8 cellular contexts compared by ENCODE assay signal in genomic region chr7:98294798-98295382, GRCh38. TPM values are rescaled to one million over a fixed set of nuclear protein-coding genes. Genes with fewer than 3 reads are reported as not detected.
DNase-seq lines count a peak whose midpoint lies in the region; ATAC-seq and TF ChIP-seq lines count a peak whose summit lies in the region.

No MANE protein-coding gene starts in this region.

- H3K27me3 Mint-ChIP-seq in memory B cell, result no peaks in the 10 kb centered on the region

- POLR2A ChIA-PET in OCI-LY7 (lab: Charles Lee), result no interaction called here

- ATAC-seq in GM18520 (IDR thresholded peaks at IDR 0.05; ENCODE audit: unreplicated experiment) (peak; percentile 52), memory B cell (ENCODE audit: low read depth) (peak; percentile 85), GM18511 (IDR thresholded peaks at IDR 0.05; ENCODE audit: unreplicated experiment) (no peak)

- H3K4me2 ChIP-seq in BLaER1 treated with 17β-estradiol and CSF1 and Interleukin-3, amounts not matched to agents 10 nM and 100 nM, result peak overlapping the region; percentile 67 to 86 (median 76)
- H3K4me2 ChIP-seq in OCI-LY7 (ENCODE audit: low read length), result no peak overlapping the region

- CTCF ChIA-PET in OCI-LY7 (lab: Charles Lee; ENCODE audit: unreplicated experiment), result no interaction called here

- H3K4me3 Mint-ChIP-seq in memory B cell, result no peak overlapping the region

- peaks cover 2% of the 10 kb centered on the region for H3K36me3 Mint-ChIP-seq in memory B cell

- H3K36me3 ChIP-seq in BLaER1 treated with 17β-estradiol and CSF1 and Interleukin-3, amounts not matched to agents 10 nM and 100 nM, result peaks cover 32 to 67% (median 37%) of the 10 kb centered on the region in 11 experiments
- 0 out of 2 replicates have a peak, but pooled peaks cover 5% of the 10 kb centered on the region for H3K36me3 ChIP-seq in OCI-LY7 (ENCODE audit: insufficient read depth, low read length)
- H3K36me3 ChIP-seq in colonic mucosa, result peaks cover 6% of the 10 kb centered on the region

- no peaks in the 10 kb centered on the region for H3K79me2 ChIP-seq in OCI-LY7 (ENCODE audit: insufficient read depth, low read depth, low read length)

- H3K27ac Mint-ChIP-seq in memory B cell, result no peak overlapping the region

- H2AFZ ChIP-seq in OCI-LY7 (ENCODE audit: low read length), result no peak overlapping the region

- H3K4me3 ChIP-seq in BLaER1 treated with 17β-estradiol and CSF1 and Interleukin-3, amounts not matched to agents 10 nM and 100 nM, result 0 out of 20 replicates have a peak overlapping the region, but pooled peaks of 1 of the 10 experiments have one; percentile 2
- H3K4me3 ChIP-seq in OCI-LY7 (ENCODE audit: low read depth, low read length, poor library complexity, severe bottlenecking), result no peak overlapping the region
- no peak overlapping the region for H3K4me3 ChIP-seq in colonic mucosa

- H3K9me3 ChIP-seq in BLaER1 treated with 17β-estradiol and CSF1 and Interleukin-3, amounts not matched to agents 10 nM and 100 nM (replicated peaks in 1 of 11), result no peaks in the 10 kb centered on the region
- H3K9me3 ChIP-seq in OCI-LY7 (ENCODE audit: low read length), result no peaks in the 10 kb centered on the region
- H3K9me3 ChIP-seq in colonic mucosa, result no peaks in the 10 kb centered on the region

- H3K9me2 ChIP-seq in OCI-LY7 (ENCODE audit: insufficient read depth, low read length), result no peaks in the 10 kb centered on the region

- H3K9me3 Mint-ChIP-seq in memory B cell, result no peaks in the 10 kb centered on the region

- TF ChIP-seq CTCF in OCI-LY7 (conservative IDR thresholded peaks at IDR 0.05; ENCODE audit: low read length), result peak; percentile 80
- TF ChIP-seq CTCF in colonic mucosa (IDR thresholded peaks at IDR 0.05), result peak; percentile 55

- H3K27ac ChIP-seq in BLaER1 treated with 17β-estradiol and CSF1 and Interleukin-3, amounts not matched to agents 10 nM and 100 nM, result peak overlapping the region in 10 of 11 experiments; percentile 9 to 47 (median 40); a peak in 19 of 22 replicates
- H3K27ac ChIP-seq in OCI-LY7 (ENCODE audit: low read depth, low read length, poor library complexity, severe bottlenecking) (no peak overlapping the region), colonic mucosa (no peak overlapping the region)

- peaks cover 33 to 60% (median 50%) of the 10 kb centered on the region in 10 experiments for H3K4me1 ChIP-seq in BLaER1 treated with 17β-estradiol and CSF1 and Interleukin-3, amounts not matched to agents 10 nM and 100 nM
- H3K4me1 ChIP-seq in OCI-LY7 (ENCODE audit: insufficient read depth, low read length, poor library complexity, severe bottlenecking) (peaks cover 4% of the 10 kb centered on the region), colonic mucosa (no peaks in the 10 kb centered on the region)

- DNase-seq in HUDEP-2 (lab: John Stamatoyannopoulos, UW; ENCODE audit: unreplicated experiment in 76 of 76) (peak in 45 of 76 experiments; percentile 5 to 63 (median 26)), OCI-LY7 (ENCODE audit: low spot score) (peak; percentile 58), colonic mucosa (peak; percentile 71), memory B cell (ENCODE audit: low spot score in 2 of 2) (peak; percentile 52 to 53), kidney glomerular epithelial cell (lab: John Stamatoyannopoulos, UW) (no peak)

- H3K4me1 Mint-ChIP-seq in memory B cell, result no peaks in the 10 kb centered on the region

- peaks cover 55 to 100% (median 75%) of the 10 kb centered on the region in 11 experiments for H4K20me1 ChIP-seq in BLaER1 treated with 17β-estradiol and CSF1 and Interleukin-3, amounts not matched to agents 10 nM and 100 nM
- no peaks in the 10 kb centered on the region for H4K20me1 ChIP-seq in OCI-LY7 (ENCODE audit: insufficient read depth, low read length)

- no TSS peak for BruUV-seq in OCI-LY7 (replicated peaks; lab: Mats Ljungman, UMichigan)

- intact Hi-C loops in OCI-LY7 (cut with micrococcal nuclease; ENCODE audit: unreplicated experiment) (loop anchor here (5.0 kb wide), 2 partner anchors 122 to 547 kb away; no protein-coding TSS in a partner anchor), colonic mucosa (cut with DNase I) (loop anchor here (2.0 kb wide), 1 partner anchor 106 kb away; the partner anchor contains the start of gene BAIAP2L1)

- peak overlapping the region; percentile 10 to 64 (median 48); a peak in 20 of 22 replicates for H3K9ac ChIP-seq in BLaER1 treated with 17β-estradiol and CSF1 and Interleukin-3, amounts not matched to agents 10 nM and 100 nM
- no peak overlapping the region for H3K9ac ChIP-seq in colonic mucosa (ENCODE audit: low read depth in 2 of 2, low read length in 2 of 2)

- no peaks in the 10 kb centered on the region for H3K27me3 ChIP-seq in BLaER1 treated with 17β-estradiol and CSF1 and Interleukin-3, amounts not matched to agents 10 nM and 100 nM
- H3K27me3 ChIP-seq in colonic mucosa, result no peaks in the 10 kb centered on the region

RNA-seq across cellular contexts. Expression of gene BRI3, which starts 13.4 kb away (rescaled TPM):
- 18.0 and 18.4 TPM in 2 replicates for total RNA-seq in OCI-LY7 (2014; rRNA removed; shearing (Covaris generic))
- total RNA-seq in OCI-LY7 (2022), result 49.8 and 52.1 TPM in 2 replicates
- total RNA-seq in colonic mucosa, result 100 to 1,000 TPM; 152 to 187 TPM

RNA-seq across cellular contexts. Expression of gene TECPR1, which starts 42.9 kb away (rescaled TPM):
- total RNA-seq in OCI-LY7 (2014; rRNA removed; shearing (Covaris generic)), result 17.9 and 23.2 TPM in 2 replicates
- 36.4 and 38.1 TPM in 2 replicates for total RNA-seq in OCI-LY7 (2022)
- 10 to 100 TPM; 20.3 to 44.5 TPM for total RNA-seq in colonic mucosa

Comparison
In these comparisons a context has a peak if more than half of its experiments do, and no peak if none do; other contexts are left out.
1. H3K27ac ChIP-seq: peak in BLaER1 treated with 17β-estradiol and CSF1 and Interleukin-3, amounts not matched to agents 10 nM and 100 nM (10 of 11); none in OCI-LY7 (single experiment) and colonic mucosa (single experiment).
2. H3K9ac ChIP-seq: peak in BLaER1 treated with 17β-estradiol and CSF1 and Interleukin-3, amounts not matched to agents 10 nM and 100 nM (11 of 11); none in colonic mucosa (0 of 2).